Comparison of ENCODE assay signal across 4 cellular contexts in the genomic region with DNA sequence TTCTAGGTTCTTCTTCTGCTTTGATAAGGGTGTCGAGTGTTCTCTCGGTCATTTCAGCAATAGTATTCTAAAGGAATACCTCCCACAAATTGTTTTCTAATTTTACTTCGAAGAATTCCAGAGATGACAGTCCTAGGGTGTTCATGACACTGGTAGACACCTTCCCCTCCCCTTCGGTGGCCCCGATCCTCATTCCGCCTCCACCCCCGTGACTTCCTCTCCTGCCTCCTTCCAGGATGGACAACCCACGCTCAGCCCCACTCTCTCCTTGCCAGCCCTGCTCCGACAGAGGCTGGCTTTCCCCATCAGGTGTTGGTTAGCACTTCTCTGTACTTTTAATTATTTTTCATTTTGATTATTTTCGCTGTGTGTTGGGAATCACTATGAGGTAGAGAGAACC.
"Had no signal": no experiment of that assay in that cellular context is flagged by ENCODE, and none has a peak within 500 bp of the region (broad histone marks: within the 10 kb centered on the region; RNA-seq: fewer than 3 reads in every experiment).

No MANE protein-coding gene starts in this region.

- H3K4me1 Mint-ChIP-seq: GM23338, H9 had no signal

- DNase-seq: H9, HCEC 1CT, IMR-90 had no signal

- H3K4me3 ChIP-seq: GM23338 had no signal

- H3K9me3 Mint-ChIP-seq: GM23338 had no signal

- H3K4me3 Mint-ChIP-seq: GM23338, H9 had no signal

- H3K27ac Mint-ChIP-seq: GM23338, H9 had no signal

- ATAC-seq: GM23338 had no signal
